In genomic region chr5:87267574-87268125, GRCh38 we compare ENCODE assay signal across 1 cellular context.
TF ChIP-seq lines count a peak whose summit lies in the region.

Gene RASA1, plus strand, starts transcription at chr5:87267883. Its CDS starts 569 bp downstream, at chr5:87268452.

TF ChIP-seq in HepG2, 621 proteins besides CTCF, POLR2A, EP300 and RAD21 (continued from another document and continues in another):
- TF ChIP-seq PBX3 (CRISPR knock-in tag; IDR thresholded peaks at IDR 0.05; ENCODE audit: borderline replicate concordance) (no peak), ZNF460 (CRISPR knock-in tag; IDR thresholded peaks at IDR 0.05; ENCODE audit: borderline replicate concordance) (no peak), CREB1 (IDR thresholded peaks at IDR 0.05) (no peak), CREB1 (CRISPR knock-in tag; IDR thresholded peaks at IDR 0.05) (no peak), ZNF20 (CRISPR knock-in tag; IDR thresholded peaks at IDR 0.05) (no peak), THAP8 (CRISPR knock-in tag; IDR thresholded peaks at IDR 0.05; ENCODE audit: borderline replicate concordance) (peak; percentile 61; the same call in 1 of the 2 replicates), ZNF704 (CRISPR knock-in tag; IDR thresholded peaks at IDR 0.05; ENCODE audit: borderline replicate concordance) (no peak), CENPX (CRISPR knock-in tag; IDR thresholded peaks at IDR 0.05) (no peak), ZNF33A (CRISPR knock-in tag; IDR thresholded peaks at IDR 0.05; ENCODE audit: borderline replicate concordance) (no peak), RBAK (CRISPR knock-in tag; IDR thresholded peaks at IDR 0.05) (no peak), ZNF260 (CRISPR knock-in tag; IDR thresholded peaks at IDR 0.05; ENCODE audit: borderline replicate concordance, low read depth) (no peak), NFE2 (CRISPR knock-in tag; IDR thresholded peaks at IDR 0.05) (no peak), ZNF34 (CRISPR knock-in tag; IDR thresholded peaks at IDR 0.05; ENCODE audit: borderline replicate concordance) (peak; percentile 71; the same call in 1 of the 2 replicates), ZBTB2 (CRISPR knock-in tag; IDR thresholded peaks at IDR 0.05; ENCODE audit: low read depth) (peak; percentile 37; the same call in 1 of the 2 replicates), ZNF572 (CRISPR knock-in tag; IDR thresholded peaks at IDR 0.05) (no peak), RNF2 (conservative IDR thresholded peaks at IDR 0.05; ENCODE audit: low read depth) (peak; percentile 62; the same call in 1 of the 2 replicates), ZNF530 (CRISPR knock-in tag; IDR thresholded peaks at IDR 0.05; ENCODE audit: low read depth) (no peak), HMG20A (CRISPR knock-in tag; IDR thresholded peaks at IDR 0.05; ENCODE audit: borderline replicate concordance) (no peak), UBTF (CRISPR knock-in tag; IDR thresholded peaks at IDR 0.05) (peak; percentile 84), ZNF790 (CRISPR knock-in tag; IDR thresholded peaks at IDR 0.05; ENCODE audit: borderline replicate concordance) (no peak), LBX2 (CRISPR knock-in tag; IDR thresholded peaks at IDR 0.05; ENCODE audit: borderline replicate concordance) (no peak), SNAPC5 (CRISPR knock-in tag; IDR thresholded peaks at IDR 0.05; ENCODE audit: borderline replicate concordance) (no peak), ZNF770 (CRISPR knock-in tag; IDR thresholded peaks at IDR 0.05) (peak; percentile 7; the same call in 1 of the 2 replicates), ZNF224 (CRISPR knock-in tag; IDR thresholded peaks at IDR 0.05) (no peak), IKZF1 (IDR thresholded peaks at IDR 0.05) (no peak), FUBP1 (CRISPR knock-in tag; IDR thresholded peaks at IDR 0.05; ENCODE audit: borderline replicate concordance) (no peak), ATF6 (CRISPR knock-in tag; conservative IDR thresholded peaks at IDR 0.05) (no peak), ONECUT2 (CRISPR knock-in tag; IDR thresholded peaks at IDR 0.05) (no peak), ZNF512 (CRISPR knock-in tag; IDR thresholded peaks at IDR 0.05) (no peak), TARDBP (CRISPR knock-in tag; IDR thresholded peaks at IDR 0.05) (no peak), BCLAF1 (IDR thresholded peaks at IDR 0.05) (no peak), ZFP1 (CRISPR knock-in tag; IDR thresholded peaks at IDR 0.05) (no peak), MLXIP (CRISPR knock-in tag; IDR thresholded peaks at IDR 0.05; ENCODE audit: borderline replicate concordance) (no peak), SNAPC2 (CRISPR knock-in tag; IDR thresholded peaks at IDR 0.05) (no peak), IRX3 (CRISPR knock-in tag; IDR thresholded peaks at IDR 0.05; ENCODE audit: borderline replicate concordance, low read depth) (no peak), BRCA1 (CRISPR knock-in tag; IDR thresholded peaks at IDR 0.05) (no peak), DNMT1 (CRISPR knock-in tag; IDR thresholded peaks at IDR 0.05) (no peak), ZNF816 (CRISPR knock-in tag; IDR thresholded peaks at IDR 0.05; ENCODE audit: borderline replicate concordance) (no peak)
